ENCODE assay signal across 8 cellular contexts in the genomic region with DNA sequence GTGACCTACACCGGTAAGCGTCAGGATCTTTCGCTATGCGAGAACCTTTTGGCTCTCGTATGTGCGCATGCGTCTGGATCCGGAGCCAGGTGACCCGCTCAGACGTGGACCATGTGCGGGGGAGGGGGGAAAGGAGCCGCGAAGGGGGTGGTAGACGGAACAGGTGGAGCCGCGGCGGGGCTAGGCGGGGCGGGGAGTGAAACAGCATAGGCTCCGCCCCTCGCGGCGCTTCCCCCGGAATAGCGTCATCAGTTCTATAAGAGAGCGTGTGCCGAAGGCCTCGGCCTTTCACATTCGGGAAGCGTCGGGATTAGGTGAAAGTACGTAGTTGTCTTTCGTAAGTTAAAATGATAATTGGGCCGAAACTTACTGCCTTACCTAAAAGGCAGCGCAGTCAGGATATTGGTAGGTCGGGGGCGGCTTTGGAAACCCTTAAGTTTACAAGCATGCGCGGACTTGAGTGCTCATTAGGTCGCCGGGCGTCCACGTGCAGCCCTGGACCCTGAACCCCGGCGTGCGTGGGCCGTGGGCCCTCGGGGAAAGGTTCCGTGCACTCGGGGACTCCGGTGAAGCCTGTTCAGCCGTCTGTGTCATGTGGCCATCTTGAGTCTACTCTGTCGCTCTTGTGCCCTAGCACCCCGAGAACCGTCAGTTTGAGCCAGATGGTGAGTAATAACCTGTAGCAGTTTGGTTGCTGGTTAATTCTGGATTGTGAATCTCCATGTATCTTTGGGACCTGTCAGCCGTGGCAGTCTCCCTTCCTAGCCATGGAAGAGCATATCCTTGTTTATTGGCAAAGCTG.
DNase-seq lines count a peak whose midpoint lies in the region; FAIRE-seq and TF ChIP-seq lines count a peak whose summit lies in the region.

No MANE protein-coding gene starts in this region.

- peaks cover 20% of the 10 kb centered on the region for H3K79me2 ChIP-seq in MM.1S (ENCODE audit: low read length)

- H2AFZ ChIP-seq in MM.1S (ENCODE audit: low read length) = peak overlapping the region; percentile 7; the same call in 1 of the 2 replicates

- H3K9ac ChIP-seq in MM.1S (ENCODE audit: low read length) (peak overlapping the region; percentile 98), stomach smooth muscle (ENCODE audit: low read length in 2 of 2) (peak overlapping the region; percentile 89 to 97)

- no peaks in the 10 kb centered on the region for H3K27me3 Mint-ChIP-seq in neural crest cell (ENCODE audit: low read depth)

- H3K36me3 ChIP-seq in MM.1S (replicated peaks; ENCODE audit: insufficient read depth, low read length) (no peaks in the 10 kb centered on the region; the same call in none of the 2 replicates), stomach smooth muscle (ENCODE audit: control insufficient read depth in 2 of 2, insufficient read depth in 2 of 2, low read length in 2 of 2) (no peaks in the 10 kb centered on the region)

- H3K4me3 ChIP-seq in MM.1S (ENCODE audit: low read length) = peak overlapping the region; percentile 98
- H3K4me3 ChIP-seq in foreskin fibroblast (ENCODE audit: low read depth in 1 of 2, low read length in 2 of 2) = peak overlapping the region; percentile 69 to 77
- peak overlapping the region; percentile 57 to 86 for H3K4me3 ChIP-seq in stomach smooth muscle (ENCODE audit: low read length in 2 of 2)

- peak overlapping the region; percentile 74 for H3K4me2 ChIP-seq in MM.1S (ENCODE audit: low read depth, low read length)

- peak overlapping the region; percentile 91 for H3K4me3 Mint-ChIP-seq in neural crest cell

- H3K9me2 ChIP-seq in MM.1S (replicated peaks; ENCODE audit: insufficient read depth, low read length) = no peaks in the 10 kb centered on the region

- no peaks in the 10 kb centered on the region for H3K9me3 Mint-ChIP-seq in neural crest cell

- peak; percentile 96 for FAIRE-seq in G401.6 (lab: Jason Lieb, UNC)

- peaks cover 26% of the 10 kb centered on the region for H3K4me1 ChIP-seq in MM.1S (ENCODE audit: low read length)
- peaks cover 6% of the 10 kb centered on the region for H3K4me1 ChIP-seq in stomach smooth muscle (ENCODE audit: control insufficient read depth, insufficient read depth, low read length)

- H3K27ac ChIP-seq in MM.1S (ENCODE audit: low read length) = peak overlapping the region; percentile 84
- H3K27ac ChIP-seq in stomach smooth muscle (ENCODE audit: low read length) = peak overlapping the region; percentile 90

- H3K4me1 Mint-ChIP-seq in neural crest cell = peaks cover 40% of the 10 kb centered on the region

- no peak for TF ChIP-seq CTCF in MM.1S (IDR thresholded peaks at IDR 0.05; ENCODE audit: low read length)
- no peak for TF ChIP-seq CTCF in foreskin fibroblast (IDR thresholded peaks at IDR 0.05; ENCODE audit: low read depth, low read length)
- no peak for TF ChIP-seq CTCF in neural crest cell (conservative IDR thresholded peaks at IDR 0.05)

- peaks cover 61% of the 10 kb centered on the region for H3F3A ChIP-seq in MM.1S (ENCODE audit: insufficient read depth, low read length)

- H4K20me1 ChIP-seq in MM.1S (ENCODE audit: insufficient read depth, low read length) = 0 out of 2 replicates have a peak, but pooled peaks cover 5% of the 10 kb centered on the region

- H3K27me3 ChIP-seq in MM.1S (replicated peaks; ENCODE audit: insufficient read depth, low read length) (no peaks in the 10 kb centered on the region), stomach smooth muscle (ENCODE audit: control insufficient read depth in 1 of 2, insufficient read depth in 2 of 2, low read length in 2 of 2) (peaks cover 0 to 3% of the 10 kb centered on the region in 2 donors)

- DNase-seq in HCEC 1CT = peak; percentile 81
- DNase-seq in MM.1S = peak; percentile 99
- DNase-seq in SHP77 treated with DMSO at 0.1 percent for 48 hours (lab: John Stamatoyannopoulos, UW) = peak; percentile 32
- DNase-seq in activated gamma-delta T cell treated with Interleukin-2 at 50 U/mL for 16 hours = peak; percentile 98
- peak; percentile 86 to 97 for DNase-seq in foreskin fibroblast
- peak; percentile 81 for DNase-seq in neural crest cell (ENCODE audit: low read depth, low spot score)

- H3K36me3 Mint-ChIP-seq in neural crest cell (ENCODE audit: low read depth) = peaks cover 11% of the 10 kb centered on the region

- H3K27ac Mint-ChIP-seq in neural crest cell (ENCODE audit: unreplicated experiment) = peak overlapping the region; percentile 88

- H3K9me3 ChIP-seq in MM.1S (replicated peaks; ENCODE audit: insufficient read depth, low read length) (no peaks in the 10 kb centered on the region), stomach smooth muscle (ENCODE audit: control insufficient read depth in 2 of 2, low read length in 2 of 2) (no peaks in the 10 kb centered on the region)

Comparison
In these comparisons a context has a peak if more than half of its experiments do, and no peak if none do; other contexts are left out.
1. Peak in every context shown above with its lines: DNase-seq, H3K4me3 ChIP-seq and H3K27ac ChIP-seq.
2. DNase-seq: peak in every context shown above with its lines; median percentile 99 in MM.1S; 98 in activated gamma-delta T cell treated with Interleukin-2 at 50 U/mL for 16 hours; 92 in foreskin fibroblast; 81 in HCEC 1CT; 81 in neural crest cell; 32 in SHP77 treated with DMSO at 0.1 percent for 48 hours.